19 cellular contexts compared by ENCODE assay signal in the genomic region with DNA sequence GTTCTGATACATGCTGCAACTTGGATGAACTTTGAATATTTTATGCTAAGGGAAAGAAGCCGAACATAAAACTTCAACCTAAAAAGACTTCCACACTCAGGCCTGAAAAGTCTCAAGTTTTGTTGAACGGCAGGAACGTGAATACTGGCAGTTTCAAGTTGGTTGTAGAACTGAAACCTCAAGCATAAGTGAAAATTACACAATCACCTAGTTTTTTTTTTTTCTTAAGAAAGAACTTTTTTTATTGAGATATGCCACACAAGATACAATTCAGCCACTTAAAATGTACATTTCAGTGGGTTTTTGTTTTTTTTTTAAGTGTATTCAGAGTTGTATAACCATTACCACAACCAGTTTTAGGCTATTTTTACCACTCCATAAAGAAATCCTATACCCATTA.
"Had no signal": no experiment of that assay in that cellular context is flagged by ENCODE, and none has a peak within 500 bp of the region (broad histone marks: within the 10 kb centered on the region; RNA-seq: fewer than 3 reads in every experiment).

No MANE protein-coding gene starts in this region.

- H3K27ac ChIP-seq: brain microvascular endothelial cell, left lung had no signal

- H3K4me3 ChIP-seq: left lung had no signal

- DNase-seq: activated B cell treated with CpG ODN at 0.5 μM for 24 hours; activated CD4-positive, alpha-beta T cell treated with anti-CD3 and anti-CD28 coated beads, Interleukin-2, amount 10 ng/mL, durations not matched to agents 24 days and 14 days; activated CD8-positive, alpha-beta T cell treated with anti-CD3 and anti-CD28 coated beads, Interleukin-2, amount 10 ng/mL, durations not matched to agents 7 days and 5 days; activated naive CD4-positive, alpha-beta T cell treated with Interleukin-2 at 50 U/mL for 16 hours; anterior cingulate cortex; brain microvascular endothelial cell; effector memory CD4-positive, alpha-beta T cell; foreskin fibroblast; glutamatergic neuron; hypothalamus; kidney; left lung; mammary epithelial cell; nucleus accumbens; posterior cingulate gyrus; retina; stimulated activated CD4-positive, alpha-beta T cell treated with anti-CD3 and anti-CD28 coated beads, Interleukin-12 subunit alpha, Interleukin-12 subunit beta, amount 100 ng/mL, for 4 hours; stimulated activated CD4-positive, alpha-beta T cell treated with anti-CD3 and anti-CD28 coated beads, Interleukin-2, amount 100 ng/mL, for 24 hours had no signal

- FAIRE-seq: kidney had no signal

- H3K27me3 ChIP-seq: brain microvascular endothelial cell, left lung had no signal

- ATAC-seq: activated CD8-positive, alpha-beta T cell treated with anti-CD3 and anti-CD28 coated beads, Interleukin-2, amount 10 ng/mL, durations not matched to agents 7 days and 5 days; activated T-helper 17 cell treated with anti-CD3 and anti-CD28 coated beads, Interleukin-2, amount 50 U/mL, for 72 hours; left lung had no signal

- H3K9me3 ChIP-seq: left lung had no signal
